ENCODE assay signal across 8 cellular contexts in genomic region chrX:153953342-153953830, GRCh38. TPM values are rescaled to one million over a fixed set of nuclear protein-coding genes. Genes with fewer than 3 reads are reported as not detected.
A peak's percentile ranks its signal among the peaks of the same experiment; 100 is the strongest.
DNase-seq lines count a peak whose midpoint lies in the region; ATAC-seq lines count a peak whose summit lies in the region.

No MANE protein-coding gene starts in this region.

- peak overlapping the region; percentile 57 for H3K27ac ChIP-seq in CD4-positive, CD25-positive, alpha-beta regulatory T cell (ENCODE audit: insufficient read depth, low read length, poor library complexity, severe bottlenecking)

- H3K4me1 ChIP-seq in CD4-positive, CD25-positive, alpha-beta regulatory T cell (ENCODE audit: control insufficient read depth, insufficient read depth, low read length, poor library complexity, severe bottlenecking): peaks cover 6% of the 10 kb centered on the region

- H3K36me3 Mint-ChIP-seq in CD4-positive, CD25-positive, alpha-beta regulatory T cell: peaks cover 23% of the 10 kb centered on the region
- H3K36me3 Mint-ChIP-seq in stimulated activated effector memory CD8-positive, alpha-beta T cell treated with anti-CD3 and anti-CD28 coated beads, Interleukin-12 subunit alpha, Interleukin-12 subunit beta, amount 100 ng/mL, for 72 hours: peaks cover 80% of the 10 kb centered on the region

- DNase-seq in CD4-positive, CD25-positive, alpha-beta regulatory T cell: peak; percentile 66 to 77 (median 72)
- DNase-seq in NCI-H460 (ENCODE audit: extremely low read depth, low read depth): peak; percentile 61
- peak; percentile 51 for DNase-seq in activated CD8-positive, alpha-beta memory T cell treated with anti-CD3 and anti-CD28 coated beads, Interleukin-2, amount 50 U/mL, for 1 hour (ENCODE audit: extremely low read depth)
- DNase-seq in epidermal melanocyte (ENCODE audit: insufficient read length, low spot score): peak; percentile 74
- peak; percentile 58 for DNase-seq in myocyte (ENCODE audit: low read depth)
- peak; percentile 72 to 88 for DNase-seq in stimulated activated effector memory CD8-positive, alpha-beta T cell treated with anti-CD3 and anti-CD28 coated beads, Interleukin-12 subunit alpha, Interleukin-12 subunit beta, amount 100 ng/mL, for 72 hours (ENCODE audit: low spot score in 2 of 2)
- DNase-seq in NCI-H2029 (lab: John Stamatoyannopoulos, UW): no peak

- peaks cover 51% of the 10 kb centered on the region for H3K36me3 ChIP-seq in CD4-positive, CD25-positive, alpha-beta regulatory T cell (ENCODE audit: control insufficient read depth, insufficient read depth, low read length)

- H3K4me3 Mint-ChIP-seq in CD4-positive, CD25-positive, alpha-beta regulatory T cell: no peak overlapping the region
- no peak overlapping the region for H3K4me3 Mint-ChIP-seq in stimulated activated effector memory CD8-positive, alpha-beta T cell treated with anti-CD3 and anti-CD28 coated beads, Interleukin-12 subunit alpha, Interleukin-12 subunit beta, amount 100 ng/mL, for 72 hours

- H3K4me3 ChIP-seq in CD4-positive, CD25-positive, alpha-beta regulatory T cell (ENCODE audit: low read depth, low read length): no peak overlapping the region

- no peaks in the 10 kb centered on the region for H3K9me3 ChIP-seq in CD4-positive, CD25-positive, alpha-beta regulatory T cell (ENCODE audit: control insufficient read depth in 2 of 2, low read length in 2 of 2)

- H3K27ac Mint-ChIP-seq in CD4-positive, CD25-positive, alpha-beta regulatory T cell: peak overlapping the region in 1 of 3 donors; percentile 74
- peak overlapping the region; percentile 54 for H3K27ac Mint-ChIP-seq in stimulated activated effector memory CD8-positive, alpha-beta T cell treated with anti-CD3 and anti-CD28 coated beads, Interleukin-12 subunit alpha, Interleukin-12 subunit beta, amount 100 ng/mL, for 72 hours

- H3K9me3 Mint-ChIP-seq in CD4-positive, CD25-positive, alpha-beta regulatory T cell: peaks cover 0 to 2% (median 0%) of the 10 kb centered on the region in 7 donors
- H3K9me3 Mint-ChIP-seq in stimulated activated effector memory CD8-positive, alpha-beta T cell treated with anti-CD3 and anti-CD28 coated beads, Interleukin-12 subunit alpha, Interleukin-12 subunit beta, amount 100 ng/mL, for 72 hours: no peaks in the 10 kb centered on the region

- H3K27me3 Mint-ChIP-seq in CD4-positive, CD25-positive, alpha-beta regulatory T cell: no peaks in the 10 kb centered on the region

- peaks cover 0 to 8% (median 2%) of the 10 kb centered on the region in 4 donors for H3K4me1 Mint-ChIP-seq in CD4-positive, CD25-positive, alpha-beta regulatory T cell
- H3K4me1 Mint-ChIP-seq in stimulated activated effector memory CD8-positive, alpha-beta T cell treated with anti-CD3 and anti-CD28 coated beads, Interleukin-12 subunit alpha, Interleukin-12 subunit beta, amount 100 ng/mL, for 72 hours: peaks cover 6% of the 10 kb centered on the region

- peak; percentile 71 to 78 for ATAC-seq in CD4-positive, CD25-positive, alpha-beta regulatory T cell (ENCODE audit: low read depth in 2 of 2)
- ATAC-seq in GM21619 (IDR thresholded peaks at IDR 0.05; ENCODE audit: unreplicated experiment): peak; percentile 51
- peak; percentile 77 for ATAC-seq in stimulated activated effector memory CD8-positive, alpha-beta T cell treated with anti-CD3 and anti-CD28 coated beads, Interleukin-12 subunit alpha, Interleukin-12 subunit beta, amount 100 ng/mL, for 72 hours

- H3K27me3 ChIP-seq in CD4-positive, CD25-positive, alpha-beta regulatory T cell (ENCODE audit: control insufficient read depth, insufficient read depth, low read length): no peaks in the 10 kb centered on the region

RNA-seq across cellular contexts. Expression of gene RENBP, which starts 8.9 kb away (rescaled TPM):
- total RNA-seq in CD4-positive, CD25-positive, alpha-beta regulatory T cell: 15.3 TPM
- polyA plus RNA-seq in CD4-positive, CD25-positive, alpha-beta regulatory T cell: 1 to 10 TPM in 2 of 4 donors, under 1 TPM in 2; 0.62 to 1.9 (median 1.1) TPM
- 0.66 and 0.87 TPM in 2 replicates for total RNA-seq in NCI-H460 (2014; rRNA removed; shearing (Covaris generic))
- 0.39 TPM in 1 of 2 replicates, not detected in the other for polyA plus RNA-seq in NCI-H460 (2014; cell fraction: nucleus; rRNA removed)
- total RNA-seq in myocyte: 2.5 and 2.7 TPM in 2 replicates
- polyA plus RNA-seq in myocyte (2012): 4.0 TPM

RNA-seq across cellular contexts. Expression of gene HCFC1, which starts 18.2 kb away (rescaled TPM):
- 71.6 TPM for total RNA-seq in CD4-positive, CD25-positive, alpha-beta regulatory T cell
- polyA plus RNA-seq in CD4-positive, CD25-positive, alpha-beta regulatory T cell: 1 to 10 TPM; 3.0 to 4.3 (median 3.6) TPM
- 28.0 and 30.3 TPM in 2 replicates for total RNA-seq in NCI-H460 (2014; rRNA removed; shearing (Covaris generic))
- polyA plus RNA-seq in NCI-H460 (2014; cell fraction: nucleus; rRNA removed): 29.6 and 30.7 TPM in 2 replicates
- 27.1 and 33.8 TPM in 2 replicates for total RNA-seq in myocyte
- 21.8 TPM for polyA plus RNA-seq in myocyte (2012)

RNA-seq across cellular contexts. Expression of gene NAA10, which starts 18.5 kb away (rescaled TPM):
- 70.0 TPM for total RNA-seq in CD4-positive, CD25-positive, alpha-beta regulatory T cell
- 10 to 100 TPM; 72.4 to 99.8 (median 82.3) TPM for polyA plus RNA-seq in CD4-positive, CD25-positive, alpha-beta regulatory T cell
- 136 and 150 TPM in 2 replicates for total RNA-seq in NCI-H460 (2014; rRNA removed; shearing (Covaris generic))
- 341 and 541 TPM in 2 replicates for polyA plus RNA-seq in NCI-H460 (2014; cell fraction: nucleus; rRNA removed)
- 120 and 132 TPM in 2 replicates for total RNA-seq in myocyte
- polyA plus RNA-seq in myocyte (2012): 150 TPM

RNA-seq across cellular contexts. Expression of gene TMEM187, which starts 19.2 kb away (rescaled TPM):
- total RNA-seq in CD4-positive, CD25-positive, alpha-beta regulatory T cell: 6.0 TPM
- 10 to 100 TPM; 16.1 to 21.0 (median 17.7) TPM for polyA plus RNA-seq in CD4-positive, CD25-positive, alpha-beta regulatory T cell
- total RNA-seq in NCI-H460 (2014; rRNA removed; shearing (Covaris generic)): 10.0 and 10.3 TPM in 2 replicates
- polyA plus RNA-seq in NCI-H460 (2014; cell fraction: nucleus; rRNA removed): 8.8 and 13.0 TPM in 2 replicates
- total RNA-seq in myocyte: 10.9 and 11.9 TPM in 2 replicates
- polyA plus RNA-seq in myocyte (2012): 10.4 TPM

RNA-seq across cellular contexts. Expression of gene ARHGAP4, which starts 27.3 kb away (rescaled TPM):
- total RNA-seq in CD4-positive, CD25-positive, alpha-beta regulatory T cell: 459 TPM
- polyA plus RNA-seq in CD4-positive, CD25-positive, alpha-beta regulatory T cell: 10 to 100 TPM; 73.5 to 89.9 (median 80.2) TPM
- total RNA-seq in NCI-H460 (2014; rRNA removed; shearing (Covaris generic)): 51.5 and 55.0 TPM in 2 replicates
- 569 and 681 TPM in 2 replicates for polyA plus RNA-seq in NCI-H460 (2014; cell fraction: nucleus; rRNA removed)
- 12.8 and 18.2 TPM in 2 replicates for total RNA-seq in myocyte
- 4.8 TPM for polyA plus RNA-seq in myocyte (2012)
